Comparison of ENCODE assay signal across 8 cellular contexts in genomic region chr11:68030318-68031135, GRCh38. TPM values are rescaled to one million over a fixed set of nuclear protein-coding genes. Genes with fewer than 3 reads are reported as not detected.
DNase-seq lines count a peak whose midpoint lies in the region; ATAC-seq, FAIRE-seq and TF ChIP-seq lines count a peak whose summit lies in the region.

Gene NDUFS8 (plus strand): TSS chr11:68030681. CDS start chr11:68032152, 1,471 bp downstream.

- H3K27me3 Mint-ChIP-seq in activated naive CD8-positive, alpha-beta T cell treated with anti-CD3 and anti-CD28 coated beads, Interleukin-2, amount 50 U/mL, for 24 hours, result no peaks in the 10 kb centered on the region

- peak within 1 kb of the TSS; percentile 95 for H3K27ac Mint-ChIP-seq in activated naive CD8-positive, alpha-beta T cell treated with anti-CD3 and anti-CD28 coated beads, Interleukin-2, amount 50 U/mL, for 24 hours

- peaks cover 0 to 18% (median 9%) of the 10 kb centered on the region in 3 donors for H3K4me1 ChIP-seq in pancreas
- H3K4me1 ChIP-seq in tibial artery, result peaks cover 0 to 30% (median 21%) of the 10 kb centered on the region in 4 donors

- ATAC-seq in HG02763 (IDR thresholded peaks at IDR 0.05; ENCODE audit: unreplicated experiment) (peak; percentile 92), Right ventricle myocardium superior (ENCODE audit: poor library complexity) (peak; percentile 92), pancreas (peak; percentile 93 to 97 (median 94))
- ATAC-seq in activated naive CD8-positive, alpha-beta T cell treated with anti-CD3 and anti-CD28 coated beads, Interleukin-2, amount 50 U/mL, for 24 hours, result peak; percentile 97

- H3K4me3 Mint-ChIP-seq in activated naive CD8-positive, alpha-beta T cell treated with anti-CD3 and anti-CD28 coated beads, Interleukin-2, amount 50 U/mL, for 24 hours, result peak within 1 kb of the TSS; percentile 95

- no peaks in the 10 kb centered on the region for H3K9me3 Mint-ChIP-seq in activated naive CD8-positive, alpha-beta T cell treated with anti-CD3 and anti-CD28 coated beads, Interleukin-2, amount 50 U/mL, for 24 hours

- intact Hi-C loops in Right ventricle myocardium superior (cut with DNase I) (loop anchor here (10.0 kb wide), 1 partner anchor 94 kb away; the partner anchor contains the start of gene CHKA), pancreas (cut with DNase I) (no loop called here), tibial artery (cut with DNase I; ENCODE audit: low total_unique reads) (no loop called here)

- H3K36me3 ChIP-seq in pancreas, result peaks cover 0 to 4% (median 0%) of the 10 kb centered on the region in 3 donors
- H3K36me3 ChIP-seq in tibial artery, result peaks cover 0 to 35% (median 20%) of the 10 kb centered on the region in 3 donors

- H3K36me3 Mint-ChIP-seq in activated naive CD8-positive, alpha-beta T cell treated with anti-CD3 and anti-CD28 coated beads, Interleukin-2, amount 50 U/mL, for 24 hours (ENCODE audit: low read depth), result peaks cover 5% of the 10 kb centered on the region

- WGBS in pancreas, 2 donors, result 0% methylated on average over 56 of the region's 56 CpGs

- H3K27me3 ChIP-seq in pancreas (no peaks in the 10 kb centered on the region), tibial artery (no peaks in the 10 kb centered on the region)

- H3K27ac ChIP-seq in pancreas (peak within 1 kb of the TSS; percentile 50 to 79 (median 70)), tibial artery (peak within 1 kb of the TSS; percentile 80 to 81)

- FAIRE-seq in pancreas (lab: Jason Lieb, UNC), result peak; percentile 98

- no peak for TF ChIP-seq CTCF in GM12865 (IDR thresholded peaks at IDR 0.05; ENCODE audit: insufficient read depth, low read depth, low read length, missing control alignments)
- TF ChIP-seq CTCF in pancreas (IDR thresholded peaks at IDR 0.05), result no peak
- no peak for TF ChIP-seq CTCF in tibial artery (IDR thresholded peaks at IDR 0.05)

- DNase-seq in GM12865 (ENCODE audit: low read depth) (peak; percentile 99), NCI-H1417 treated with DMSO at 0.1 percent for 48 hours (lab: John Stamatoyannopoulos, UW) (peak; percentile 98), SW480 (ENCODE audit: low spot score) (peak; percentile 100), Right ventricle myocardium superior (peak; percentile 99), pancreas (peak; percentile 89 to 96 (median 96)), tibial artery (peak; percentile 98)
- DNase-seq in activated naive CD8-positive, alpha-beta T cell treated with anti-CD3 and anti-CD28 coated beads, Interleukin-2, amount 50 U/mL, for 24 hours, result peak; percentile 97

- H3K9me3 ChIP-seq in pancreas, result no peaks in the 10 kb centered on the region
- H3K9me3 ChIP-seq in tibial artery, result no peaks in the 10 kb centered on the region

- H3K4me3 ChIP-seq in GM12865 (ENCODE audit: low read depth, low read length), result peak within 1 kb of the TSS; percentile 72
- peak within 1 kb of the TSS; percentile 45 to 82 (median 71) for H3K4me3 ChIP-seq in pancreas
- peak within 1 kb of the TSS; percentile 64 to 78 for H3K4me3 ChIP-seq in tibial artery

- H3K4me1 Mint-ChIP-seq in activated naive CD8-positive, alpha-beta T cell treated with anti-CD3 and anti-CD28 coated beads, Interleukin-2, amount 50 U/mL, for 24 hours, result peaks cover 37% of the 10 kb centered on the region

RNA-seq across cellular contexts. Expression of gene NDUFS8, which starts in this region (rescaled TPM):
- total RNA-seq in Right ventricle myocardium superior, result 474 TPM
- 10 to 100 TPM; 43.6 to 70.5 (median 59.0) TPM for total RNA-seq in pancreas
- polyA plus RNA-seq in pancreas, result 100 to 1,000 TPM; 116 to 121 TPM

Comparison
In these comparisons a context has a peak if more than half of its experiments do, and no peak if none do; other contexts are left out.
1. Peak in every context shown above with its lines: DNase-seq, ATAC-seq, H3K4me3 ChIP-seq and H3K27ac ChIP-seq.